Comparison of ENCODE assay signal across 8 cellular contexts in the genomic region with DNA sequence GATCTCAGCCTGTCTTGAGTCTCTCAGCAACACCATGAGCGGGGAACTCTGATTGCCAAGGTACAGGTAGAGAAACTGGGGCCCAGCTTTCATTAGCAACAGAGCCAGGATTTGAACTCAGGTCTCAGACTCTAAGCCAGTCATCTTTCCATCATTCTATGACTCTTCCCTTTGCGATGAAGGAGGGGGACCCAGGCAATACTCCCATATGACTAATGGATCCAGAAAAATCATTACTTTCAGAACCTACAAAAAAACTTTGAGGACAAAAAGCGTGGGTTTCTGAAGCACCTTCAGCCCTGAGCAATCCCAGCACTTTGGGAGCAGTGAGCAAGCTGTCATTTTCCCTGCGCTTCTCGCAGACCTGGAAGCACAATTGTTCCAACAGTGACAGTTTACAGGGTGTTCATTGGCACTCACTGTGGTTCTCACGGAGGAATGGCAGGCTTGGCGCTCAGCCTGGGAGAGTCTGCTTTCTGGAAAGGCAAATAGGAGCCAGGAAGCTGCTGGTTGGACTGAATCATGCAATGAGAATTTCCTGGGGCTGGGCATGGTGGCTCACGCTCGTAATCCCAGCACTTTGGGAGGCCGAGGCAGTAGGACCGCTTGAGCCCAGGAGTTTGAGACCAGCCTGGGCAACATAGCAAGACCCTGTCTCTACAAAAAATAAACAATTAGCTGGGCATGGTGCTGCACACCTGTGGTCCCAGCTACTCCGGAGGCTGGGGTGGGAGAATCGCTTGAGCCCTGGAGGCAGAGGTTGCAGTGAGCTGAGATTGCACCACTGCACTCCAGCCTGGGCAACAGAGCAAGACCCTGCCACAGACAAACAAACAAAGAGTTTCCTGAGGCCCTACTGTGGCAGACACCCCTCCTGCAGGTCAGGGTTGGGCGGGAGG. TPM values are rescaled to one million over a fixed set of nuclear protein-coding genes. Genes with fewer than 3 reads are reported as not detected.
DNase-seq lines count a peak whose midpoint lies in the region; ATAC-seq and TF ChIP-seq lines count a peak whose summit lies in the region.

No MANE protein-coding gene starts in this region.

- ATAC-seq in lower lobe of right lung (peak; percentile 76 to 81), GM18517 (IDR thresholded peaks at IDR 0.05; ENCODE audit: unreplicated experiment) (no peak), HG03108 (IDR thresholded peaks at IDR 0.05; ENCODE audit: unreplicated experiment) (no peak), HG02870 (IDR thresholded peaks at IDR 0.05; ENCODE audit: unreplicated experiment) (no peak)

- H3K36me3 ChIP-seq in MG63, result no peaks in the 10 kb centered on the region
- no peaks in the 10 kb centered on the region for H3K36me3 ChIP-seq in lower lobe of right lung

- H3K27ac ChIP-seq in lower lobe of right lung, result no peak overlapping the region

- H3K4me3 ChIP-seq in AG09309 (ENCODE audit: control insufficient read depth, low read depth, low read length), result no peak overlapping the region
- H3K4me3 ChIP-seq in MG63, result no peak overlapping the region
- H3K4me3 ChIP-seq in cardiac fibroblast (replicated peaks in 1 of 2; ENCODE audit: low read depth in 2 of 2, low read length in 2 of 2), result no peak overlapping the region
- H3K4me3 ChIP-seq in lower lobe of right lung, result no peak overlapping the region

- no peaks in the 10 kb centered on the region for H3K9me3 ChIP-seq in MG63
- H3K9me3 ChIP-seq in lower lobe of right lung, result no peaks in the 10 kb centered on the region

- H3K4me1 ChIP-seq in lower lobe of right lung, result peaks cover 23% of the 10 kb centered on the region

- TF ChIP-seq CTCF in AG09309 (IDR thresholded peaks at IDR 0.05; ENCODE audit: control insufficient read depth, insufficient read depth, low read depth, low read length, missing control alignments), result no peak
- TF ChIP-seq CTCF in cardiac fibroblast (IDR thresholded peaks at IDR 0.05; ENCODE audit: low read depth, low read length), result no peak
- TF ChIP-seq CTCF in lower lobe of right lung (IDR thresholded peaks at IDR 0.05), result no peak

- peak; percentile 92 for DNase-seq in AG09309 (ENCODE audit: low read depth)
- DNase-seq in MG63, result peak; percentile 98
- peak; percentile 96 to 98 for DNase-seq in cardiac fibroblast (ENCODE audit: low read depth in 2 of 2)
- peak; percentile 73 for DNase-seq in lower lobe of right lung
- no peak for DNase-seq in SIG-M5 treated with dmso at 0.1 percent for 504 hours (lab: John Stamatoyannopoulos, UW; ENCODE audit: unreplicated experiment)

- H3K27me3 ChIP-seq in MG63 (no peaks in the 10 kb centered on the region), lower lobe of right lung (ENCODE audit: low read depth) (no peaks in the 10 kb centered on the region)

- intact Hi-C loops in lower lobe of right lung (cut with DNase I), result loop anchor here (10.0 kb wide), 1 partner anchor 71 kb away; no protein-coding TSS in a partner anchor

RNA-seq across cellular contexts. Expression of a gene that starts 40.1 kb away (rescaled TPM):
- total RNA-seq in MG63 (2014; rRNA removed; shearing (Covaris generic); ENCODE audit: low replicate concordance), result not detected in 2 replicates
- not detected for total RNA-seq in lower lobe of right lung

RNA-seq across cellular contexts. Expression of a gene that starts 40.5 kb away (rescaled TPM):
- not detected in 2 replicates for total RNA-seq in MG63 (2014; rRNA removed; shearing (Covaris generic); ENCODE audit: low replicate concordance)
- not detected for total RNA-seq in lower lobe of right lung

Comparison
In these comparisons a context has a peak if more than half of its experiments do, and no peak if none do; other contexts are left out.
1. ATAC-seq: peak in lower lobe of right lung (2 of 2); none in GM18517 (single experiment), HG03108 (single experiment) and HG02870 (single experiment).